Comparison of ENCODE assay signal across 20 cellular contexts in the genomic region with DNA sequence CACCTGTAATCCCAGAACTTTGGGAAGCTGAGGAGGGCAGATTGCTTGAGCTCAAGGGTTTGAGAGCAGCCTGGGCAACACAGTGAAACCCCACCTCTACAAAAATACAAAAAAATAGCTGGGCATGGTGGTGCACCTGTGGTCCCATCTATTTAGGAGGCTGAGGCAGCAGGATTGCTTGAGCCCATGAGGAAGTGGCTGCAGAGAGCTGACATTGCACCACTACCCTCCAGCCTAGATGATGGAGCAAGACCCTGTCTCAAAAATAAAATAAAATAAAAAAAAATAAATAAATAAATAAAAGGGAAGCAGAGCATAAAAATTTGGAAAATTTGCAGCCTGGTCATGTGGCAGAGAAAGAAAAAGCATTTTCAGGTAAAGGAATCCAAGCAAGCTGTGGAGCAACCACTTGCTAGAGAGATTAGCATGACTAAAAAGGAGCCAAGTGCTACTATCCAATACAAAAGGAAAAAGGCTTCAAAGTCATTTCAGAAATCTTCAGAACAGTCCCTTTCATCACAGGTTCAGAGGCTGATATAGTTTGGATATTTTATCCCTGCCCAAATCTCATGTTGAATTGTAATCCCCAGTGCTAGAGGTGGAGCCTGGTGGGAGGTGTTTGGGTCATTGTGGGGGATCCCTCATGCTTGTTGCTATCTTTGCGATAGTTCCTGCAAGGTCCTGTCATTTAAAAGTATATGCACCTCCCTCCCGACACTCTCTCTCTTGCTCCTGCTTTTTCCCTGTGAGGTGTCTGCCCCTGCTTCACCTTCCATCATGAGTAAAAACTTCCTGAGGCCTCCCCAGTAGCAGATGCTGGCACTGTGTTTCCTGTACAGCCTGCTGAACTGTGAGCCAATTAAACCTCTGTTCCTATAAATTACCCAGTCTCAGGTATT.
A peak's percentile ranks its signal among the peaks of the same experiment; 100 is the strongest.
DNase-seq lines count a peak whose midpoint lies in the region; ATAC-seq and TF ChIP-seq lines count a peak whose summit lies in the region.
"Had no signal": no experiment of that assay in that cellular context is flagged by ENCODE, and none has a peak within 500 bp of the region (broad histone marks: within the 10 kb centered on the region; RNA-seq: fewer than 3 reads in every experiment).

No MANE protein-coding gene starts in this region.

- H3K9me3 ChIP-seq in DND-41 (ENCODE audit: insufficient read depth, low read length, severe bottlenecking) (no peaks in the 10 kb centered on the region), iPS-15b (ENCODE audit: control insufficient read depth, insufficient read depth, low read length) (no peaks in the 10 kb centered on the region)
- H3K9me3 ChIP-seq: BLaER1 treated with 17β-estradiol and CSF1 and Interleukin-3, amounts not matched to agents 10 nM and 100 nM had no signal

- no peak overlapping the region for H3K4me3 Mint-ChIP-seq in activated T-cell treated with anti-CD3 and anti-CD28 coated beads, Interleukin-2, amount 50 U/mL, for 24 hours
- H3K4me3 Mint-ChIP-seq: CD8-positive, alpha-beta T cell; HFFc6 had no signal

- peak overlapping the region; percentile 41; the same call in 1 of the 2 replicates for H2AFZ ChIP-seq in DND-41 (ENCODE audit: low read depth, low read length)
- H2AFZ ChIP-seq: PC-9 had no signal

- peaks cover 3% of the 10 kb centered on the region for H3K9me3 Mint-ChIP-seq in activated T-cell treated with anti-CD3 and anti-CD28 coated beads, Interleukin-2, amount 50 U/mL, for 24 hours
- H3K9me3 Mint-ChIP-seq: HFFc6 had no signal

- no peak overlapping the region for H3K4me3 ChIP-seq in DND-41 (ENCODE audit: low read depth in 1 of 2, low read length in 2 of 2)
- no peak overlapping the region for H3K4me3 ChIP-seq in HL-60 (replicated peaks; ENCODE audit: insufficient read depth, low read length)
- peak overlapping the region; percentile 9 for H3K4me3 ChIP-seq in iPS-15b (ENCODE audit: low read depth, low read length)
- H3K4me3 ChIP-seq: BLaER1 treated with 17β-estradiol and CSF1 and Interleukin-3, amounts not matched to agents 10 nM and 100 nM; PC-9 had no signal

- H3K4me2 ChIP-seq in DND-41 (ENCODE audit: insufficient read depth, low read length), result no peak overlapping the region
- H3K4me2 ChIP-seq: BLaER1 treated with 17β-estradiol and CSF1 and Interleukin-3, amounts not matched to agents 10 nM and 100 nM; PC-9 had no signal

- no peak for ATAC-seq in DND-41 (ENCODE audit: insufficient read depth, low read depth)
- ATAC-seq in GM21390 (IDR thresholded peaks at IDR 0.05; ENCODE audit: unreplicated experiment), result no peak
- ATAC-seq: CD8-positive, alpha-beta T cell had no signal

- H3K27me3 ChIP-seq in DND-41 (ENCODE audit: insufficient read depth, low read length, poor library complexity), result no peaks in the 10 kb centered on the region
- no peaks in the 10 kb centered on the region for H3K27me3 ChIP-seq in HL-60 (ENCODE audit: insufficient read depth, poor library complexity, severe bottlenecking)
- no peaks in the 10 kb centered on the region for H3K27me3 ChIP-seq in iPS-15b (ENCODE audit: control insufficient read depth, insufficient read depth, low read length)
- H3K27me3 ChIP-seq: BLaER1 treated with 17β-estradiol and CSF1 and Interleukin-3, amounts not matched to agents 10 nM and 100 nM had no signal

- H3K27me3 Mint-ChIP-seq in activated T-cell treated with anti-CD3 and anti-CD28 coated beads, Interleukin-2, amount 50 U/mL, for 24 hours, result no peaks in the 10 kb centered on the region

- H3K79me2 ChIP-seq in DND-41 (ENCODE audit: insufficient read depth, low read length), result no peaks in the 10 kb centered on the region

- TF ChIP-seq CTCF in DND-41 (IDR thresholded peaks at IDR 0.05; ENCODE audit: borderline replicate concordance, extremely low read depth, low read length, poor library complexity, severe bottlenecking) (no peak), HL-60 (IDR thresholded peaks at IDR 0.05; ENCODE audit: insufficient read depth, low read length) (no peak)

- H3K4me1 ChIP-seq in DND-41 (ENCODE audit: insufficient read depth, low read length) (no peaks in the 10 kb centered on the region), iPS-15b (ENCODE audit: control insufficient read depth, insufficient read depth, low read length) (peaks cover 14% of the 10 kb centered on the region)
- H3K4me1 ChIP-seq: BLaER1 treated with 17β-estradiol and CSF1 and Interleukin-3, amounts not matched to agents 10 nM and 100 nM had no signal

- H3K27ac ChIP-seq in DND-41 (ENCODE audit: low read length) (no peak overlapping the region), HL-60 (replicated peaks) (peak overlapping the region; percentile 41)
- H3K27ac ChIP-seq: BLaER1 treated with 17β-estradiol and CSF1 and Interleukin-3, amounts not matched to agents 10 nM and 100 nM; PC-9; RWPE1 had no signal

- no peaks in the 10 kb centered on the region for H3K4me1 Mint-ChIP-seq in activated T-cell treated with anti-CD3 and anti-CD28 coated beads, Interleukin-2, amount 50 U/mL, for 24 hours (ENCODE audit: low read depth)

- DNase-seq in DND-41 (no peak), HL-60 (ENCODE audit: low read depth in 1 of 2, low spot score in 1 of 2) (peak in 1 of 2 experiments; percentile 52), SKM-1 (lab: John Stamatoyannopoulos, UW; ENCODE audit: unreplicated experiment) (peak; percentile 17), amygdala (lab: John Stamatoyannopoulos, UW) (no peak)
- DNase-seq in activated CD4-positive, CD25-positive, alpha-beta regulatory T cell treated with anti-CD3 and anti-CD28 coated beads, Interleukin-2, amount 50 U/mL, for 72 hours, result no peak
- DNase-seq in activated T-cell treated with anti-CD3 and anti-CD28 coated beads, Interleukin-2, amount 50 U/mL, for 24 hours, result no peak
- DNase-seq: Calu3; CD8-positive, alpha-beta T cell; EL; HFFc6; MM.1S; NCI-H1105 treated with DMSO at 0.1 percent for 48 hours; NCI-H1694 treated with DMSO at 0.1 percent for 48 hours; NCI-H524; NCI-H82; PC-9 had no signal

- H3K36me3 Mint-ChIP-seq in activated T-cell treated with anti-CD3 and anti-CD28 coated beads, Interleukin-2, amount 50 U/mL, for 24 hours (ENCODE audit: low read depth), result no peaks in the 10 kb centered on the region
- H3K36me3 Mint-ChIP-seq: CD8-positive, alpha-beta T cell had no signal

- no peak overlapping the region for H3K27ac Mint-ChIP-seq in activated T-cell treated with anti-CD3 and anti-CD28 coated beads, Interleukin-2, amount 50 U/mL, for 24 hours
- H3K27ac Mint-ChIP-seq: CD8-positive, alpha-beta T cell; HFFc6 had no signal

- H3K9ac ChIP-seq in DND-41 (ENCODE audit: low read depth, low read length) (no peak overlapping the region), iPS-15b (ENCODE audit: low read depth, low read length) (no peak overlapping the region)
- H3K9ac ChIP-seq: BLaER1 treated with 17β-estradiol and CSF1 and Interleukin-3, amounts not matched to agents 10 nM and 100 nM had no signal

- H3K36me3 ChIP-seq in DND-41 (ENCODE audit: insufficient read depth, low read length) (no peaks in the 10 kb centered on the region), iPS-15b (ENCODE audit: control insufficient read depth, insufficient read depth, low read length) (no peaks in the 10 kb centered on the region)
- H3K36me3 ChIP-seq: BLaER1 treated with 17β-estradiol and CSF1 and Interleukin-3, amounts not matched to agents 10 nM and 100 nM had no signal

- no peaks in the 10 kb centered on the region for H4K20me1 ChIP-seq in DND-41 (ENCODE audit: insufficient read depth, low read length)
- H4K20me1 ChIP-seq: BLaER1 treated with 17β-estradiol and CSF1 and Interleukin-3, amounts not matched to agents 10 nM and 100 nM had no signal
